ENCODE assay signal across 18 cellular contexts in the genomic region with DNA sequence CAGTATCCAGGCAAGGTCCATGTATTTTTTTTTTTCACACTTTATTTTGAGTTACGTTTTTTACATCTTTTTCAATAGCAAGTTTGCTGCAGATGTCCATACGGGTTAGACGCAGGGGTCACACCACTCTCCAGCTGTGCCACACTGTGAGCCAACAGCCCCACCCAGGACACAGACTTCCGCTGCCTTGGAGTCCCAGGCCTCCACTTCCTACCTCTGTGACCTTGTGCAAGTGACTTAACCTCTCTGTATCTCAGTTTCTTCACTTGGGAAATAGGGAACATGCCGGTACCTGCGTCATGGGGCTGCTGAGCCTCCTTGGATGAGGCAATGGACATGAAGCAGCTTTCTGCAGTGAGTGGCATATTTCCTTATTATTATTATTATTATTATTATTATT. TPM values are rescaled to one million over a fixed set of nuclear protein-coding genes. Genes with fewer than 3 reads are reported as not detected.
DNase-seq lines count a peak whose midpoint lies in the region; ATAC-seq and TF ChIP-seq lines count a peak whose summit lies in the region.
"Had no signal": no experiment of that assay in that cellular context is flagged by ENCODE, and none has a peak within 500 bp of the region (broad histone marks: within the 10 kb centered on the region; RNA-seq: fewer than 3 reads in every experiment).

No MANE protein-coding gene starts in this region.

- no peak for DNase-seq in activated CD4-positive, alpha-beta memory T cell treated with anti-CD3 and anti-CD28 coated beads for 36 hours
- DNase-seq in activated CD4-positive, alpha-beta memory T cell treated with anti-CD3 and anti-CD28 coated beads, Interleukin-2, amount 10 ng/mL, durations not matched to agents 7 days and 5 days, result no peak
- DNase-seq in CD4-positive, alpha-beta T cell, result no peak
- DNase-seq in activated B cell treated with CpG ODN at 0.5 μM for 24 hours (no peak), NCI-H146 (lab: John Stamatoyannopoulos, UW) (no peak)
- DNase-seq in stimulated activated naive CD4-positive, alpha-beta T cell treated with Interleukin-2 at 50 U/mL for 16 hours (lab: John Stamatoyannopoulos, UW), result no peak
- DNase-seq in stimulated activated CD4-positive, alpha-beta T cell treated with anti-CD3 and anti-CD28 coated beads, Interleukin-2, amount 100 ng/mL, for 24 hours, result no peak
- DNase-seq: CD4-positive, alpha-beta memory T cell; H7; KG1; NCI-H1105 treated with DMSO at 0.1 percent for 48 hours; NCI-H1930; NCI-H2171; NCI-H446 treated with DMSO at 0.1 percent for 48 hours; NCI-H82; SHP77 had no signal

- no peak for TF ChIP-seq CTCF in CD4-positive, alpha-beta T cell (IDR thresholded peaks at IDR 0.05)
- TF ChIP-seq CTCF in activated B cell treated with CpG ODN at 0.5 μM for 24 hours (IDR thresholded peaks at IDR 0.05), result no peak
- TF ChIP-seq CTCF in nephron (IDR thresholded peaks at IDR 0.05; ENCODE audit: unreplicated experiment in 3 of 3), result no peak

- H3K4me3 Mint-ChIP-seq in activated CD4-positive, alpha-beta memory T cell treated with anti-CD3 and anti-CD28 coated beads for 36 hours, result no peak overlapping the region
- H3K4me3 Mint-ChIP-seq in activated CD4-positive, alpha-beta memory T cell treated with anti-CD3 and anti-CD28 coated beads, Interleukin-2, amount 10 ng/mL, durations not matched to agents 7 days and 5 days, result no peak overlapping the region
- H3K4me3 Mint-ChIP-seq in CD4-positive, alpha-beta T cell, result peak overlapping the region; percentile 64
- H3K4me3 Mint-ChIP-seq in activated B cell treated with CpG ODN at 0.5 μM for 24 hours, result no peak overlapping the region
- peak overlapping the region; percentile 22 to 34 (median 30) for H3K4me3 Mint-ChIP-seq in nephron

- CTCF ChIA-PET in activated CD4-positive, alpha-beta memory T cell treated with anti-CD3 and anti-CD28 coated beads for 36 hours (lab: Charles Lee), result interaction anchor here (0.7 to 1.6 kb wide), 3 partner anchors 8 to 83 kb away, joined by 3 to 10 read pairs (median 4); a partner anchor contains a TSS
- CTCF ChIA-PET in activated CD4-positive, alpha-beta memory T cell treated with anti-CD3 and anti-CD28 coated beads, Interleukin-2, amount 10 ng/mL, durations not matched to agents 7 days and 5 days (lab: Charles Lee), result interaction anchor here (1.9 kb wide), 1 partner anchor 50 kb away, joined by 7 read pairs; a partner anchor contains a TSS
- CTCF ChIA-PET in CD4-positive, alpha-beta T cell (lab: Charles Lee), result no interaction called here
- CTCF ChIA-PET in activated B cell treated with CpG ODN at 0.5 μM for 24 hours (lab: Charles Lee), result interaction anchor here (1.2 kb wide), 1 partner anchor 9 kb away, joined by 7 read pairs; no protein-coding TSS in a partner anchor

- H3K36me3 Mint-ChIP-seq in activated CD4-positive, alpha-beta memory T cell treated with anti-CD3 and anti-CD28 coated beads for 36 hours, result no peaks in the 10 kb centered on the region
- no peaks in the 10 kb centered on the region for H3K36me3 Mint-ChIP-seq in activated CD4-positive, alpha-beta memory T cell treated with anti-CD3 and anti-CD28 coated beads, Interleukin-2, amount 10 ng/mL, durations not matched to agents 7 days and 5 days (ENCODE audit: low read depth)
- peaks cover 6% of the 10 kb centered on the region for H3K36me3 Mint-ChIP-seq in CD4-positive, alpha-beta T cell (ENCODE audit: low read depth)
- no peaks in the 10 kb centered on the region for H3K36me3 Mint-ChIP-seq in activated B cell treated with CpG ODN at 0.5 μM for 24 hours (ENCODE audit: low read depth)
- no peaks in the 10 kb centered on the region for H3K36me3 Mint-ChIP-seq in nephron (ENCODE audit: low read depth)

- H3K27ac Mint-ChIP-seq in activated CD4-positive, alpha-beta memory T cell treated with anti-CD3 and anti-CD28 coated beads for 36 hours, result peak overlapping the region; percentile 2
- no peak overlapping the region for H3K27ac Mint-ChIP-seq in activated CD4-positive, alpha-beta memory T cell treated with anti-CD3 and anti-CD28 coated beads, Interleukin-2, amount 10 ng/mL, durations not matched to agents 7 days and 5 days
- H3K27ac Mint-ChIP-seq in CD4-positive, alpha-beta T cell, result peak overlapping the region; percentile 22
- H3K27ac Mint-ChIP-seq in activated B cell treated with CpG ODN at 0.5 μM for 24 hours, result peak overlapping the region; percentile 25
- no peak overlapping the region for H3K27ac Mint-ChIP-seq in nephron

- POLR2A ChIA-PET in activated CD4-positive, alpha-beta memory T cell treated with anti-CD3 and anti-CD28 coated beads for 36 hours (lab: Charles Lee), result interaction anchor here (0.5 kb wide), 1 partner anchor 47 kb away, joined by 3 read pairs; no protein-coding TSS in a partner anchor
- POLR2A ChIA-PET in activated CD4-positive, alpha-beta memory T cell treated with anti-CD3 and anti-CD28 coated beads, Interleukin-2, amount 10 ng/mL, durations not matched to agents 7 days and 5 days (lab: Charles Lee), result interaction anchor here (1.5 to 1.7 kb wide), 3 partner anchors 49 to 166 kb away, joined by 3 to 5 read pairs (median 5); a partner anchor contains a TSS
- POLR2A ChIA-PET in CD4-positive, alpha-beta T cell (lab: Charles Lee), result no interaction called here
- POLR2A ChIA-PET in activated B cell treated with CpG ODN at 0.5 μM for 24 hours (lab: Charles Lee), result interaction anchor here (0.6 to 12.5 kb wide), 10 partner anchors 10 to 177 kb away, joined by 3 to 418 read pairs (median 6); a partner anchor contains a TSS

- intact Hi-C loops in activated CD4-positive, alpha-beta memory T cell treated with anti-CD3 and anti-CD28 coated beads for 36 hours (cut with micrococcal nuclease), result loop anchor here (1.0 to 2.0 kb wide), 2 partner anchors 41 to 65 kb away; no protein-coding TSS in a partner anchor
- intact Hi-C loops in CD4-positive, alpha-beta T cell (cut with DNase I, micrococcal nuclease), result loop anchor here (10.0 kb wide), 2 partner anchors 59 to 479 kb away; a partner anchor contains a TSS
- intact Hi-C loops in activated B cell treated with CpG ODN at 0.5 μM for 24 hours (cut with micrococcal nuclease), result loop anchor here (10.0 kb wide), 1 partner anchor 299 kb away; no protein-coding TSS in a partner anchor

- H3K9me3 Mint-ChIP-seq in activated CD4-positive, alpha-beta memory T cell treated with anti-CD3 and anti-CD28 coated beads for 36 hours, result no peaks in the 10 kb centered on the region
- no peaks in the 10 kb centered on the region for H3K9me3 Mint-ChIP-seq in activated CD4-positive, alpha-beta memory T cell treated with anti-CD3 and anti-CD28 coated beads, Interleukin-2, amount 10 ng/mL, durations not matched to agents 7 days and 5 days
- no peaks in the 10 kb centered on the region for H3K9me3 Mint-ChIP-seq in CD4-positive, alpha-beta T cell
- H3K9me3 Mint-ChIP-seq in activated B cell treated with CpG ODN at 0.5 μM for 24 hours (no peaks in the 10 kb centered on the region), nephron (no peaks in the 10 kb centered on the region)

- ATAC-seq in CD4-positive, alpha-beta T cell (ENCODE audit: poor library complexity), result no peak
- ATAC-seq in activated B cell treated with CpG ODN at 0.5 μM for 24 hours (ENCODE audit: low read depth), result no peak
- ATAC-seq: A549 had no signal

- no peaks in the 10 kb centered on the region for H3K27me3 ChIP-seq in CD4-positive, alpha-beta T cell (ENCODE audit: control insufficient read depth, insufficient read depth, low read length)

- H3K27ac ChIP-seq in CD4-positive, alpha-beta T cell (ENCODE audit: low read depth, low read length), result no peak overlapping the region

- H3K9me3 ChIP-seq in CD4-positive, alpha-beta T cell (ENCODE audit: control insufficient read depth, low read length), result no peaks in the 10 kb centered on the region
- H3K9me3 ChIP-seq: A549 had no signal

- no peaks in the 10 kb centered on the region for H3K27me3 Mint-ChIP-seq in activated CD4-positive, alpha-beta memory T cell treated with anti-CD3 and anti-CD28 coated beads for 36 hours
- peaks cover 6% of the 10 kb centered on the region for H3K27me3 Mint-ChIP-seq in activated CD4-positive, alpha-beta memory T cell treated with anti-CD3 and anti-CD28 coated beads, Interleukin-2, amount 10 ng/mL, durations not matched to agents 7 days and 5 days
- H3K27me3 Mint-ChIP-seq in CD4-positive, alpha-beta T cell, result no peaks in the 10 kb centered on the region
- H3K27me3 Mint-ChIP-seq in activated B cell treated with CpG ODN at 0.5 μM for 24 hours, result no peaks in the 10 kb centered on the region
- peaks cover 12% of the 10 kb centered on the region for H3K27me3 Mint-ChIP-seq in nephron (ENCODE audit: low read depth)
- H3K27me3 Mint-ChIP-seq: CD4-positive, alpha-beta memory T cell had no signal

- peaks cover 32% of the 10 kb centered on the region for H3K4me1 Mint-ChIP-seq in activated CD4-positive, alpha-beta memory T cell treated with anti-CD3 and anti-CD28 coated beads for 36 hours (ENCODE audit: low read depth)
- peaks cover 39% of the 10 kb centered on the region for H3K4me1 Mint-ChIP-seq in activated CD4-positive, alpha-beta memory T cell treated with anti-CD3 and anti-CD28 coated beads, Interleukin-2, amount 10 ng/mL, durations not matched to agents 7 days and 5 days
- H3K4me1 Mint-ChIP-seq in CD4-positive, alpha-beta T cell (ENCODE audit: low read depth), result peaks cover 45% of the 10 kb centered on the region
- H3K4me1 Mint-ChIP-seq in activated B cell treated with CpG ODN at 0.5 μM for 24 hours (peaks cover 34% of the 10 kb centered on the region), nephron (peaks cover 17% of the 10 kb centered on the region)

RNA-seq across cellular contexts. Expression of a gene that starts 3.3 kb away (rescaled TPM):
- 10 to 100 TPM; 42.6 to 43.3 TPM for total RNA-seq in activated CD4-positive, alpha-beta memory T cell treated with anti-CD3 and anti-CD28 coated beads for 36 hours
- total RNA-seq in activated CD4-positive, alpha-beta memory T cell treated with anti-CD3 and anti-CD28 coated beads, Interleukin-2, amount 10 ng/mL, durations not matched to agents 7 days and 5 days, result 10 to 100 TPM; 46.4 to 47.8 TPM
- 10 to 100 TPM; 24.5 to 29.0 TPM for total RNA-seq in CD4-positive, alpha-beta T cell
- total RNA-seq in activated B cell treated with CpG ODN at 0.5 μM for 24 hours, result 97.0 and 113 TPM in 2 replicates

RNA-seq across cellular contexts. Expression of a gene that starts 49.4 kb away (rescaled TPM):
- total RNA-seq in activated CD4-positive, alpha-beta memory T cell treated with anti-CD3 and anti-CD28 coated beads for 36 hours, result 10 to 100 TPM; 21.2 to 24.0 TPM
- 10 to 100 TPM; 52.4 to 58.1 TPM for total RNA-seq in activated CD4-positive, alpha-beta memory T cell treated with anti-CD3 and anti-CD28 coated beads, Interleukin-2, amount 10 ng/mL, durations not matched to agents 7 days and 5 days
- 100 to 1,000 TPM; 199 to 207 TPM for total RNA-seq in CD4-positive, alpha-beta T cell
- 46.0 and 50.0 TPM in 2 replicates for total RNA-seq in activated B cell treated with CpG ODN at 0.5 μM for 24 hours

Comparison
In these comparisons a context has a peak if more than half of its experiments do, and no peak if none do; other contexts are left out.
1. H3K27ac Mint-ChIP-seq: peak in activated CD4-positive, alpha-beta memory T cell treated with anti-CD3 and anti-CD28 coated beads for 36 hours (single experiment), CD4-positive, alpha-beta T cell (single experiment) and activated B cell treated with CpG ODN at 0.5 μM for 24 hours (single experiment); none in activated CD4-positive, alpha-beta memory T cell treated with anti-CD3 and anti-CD28 coated beads, Interleukin-2, amount 10 ng/mL, durations not matched to agents 7 days and 5 days (single experiment) and nephron (0 of 3).
2. H3K4me3 Mint-ChIP-seq: peak in CD4-positive, alpha-beta T cell (single experiment) and nephron (3 of 3); none in activated CD4-positive, alpha-beta memory T cell treated with anti-CD3 and anti-CD28 coated beads for 36 hours (single experiment), activated CD4-positive, alpha-beta memory T cell treated with anti-CD3 and anti-CD28 coated beads, Interleukin-2, amount 10 ng/mL, durations not matched to agents 7 days and 5 days (single experiment) and activated B cell treated with CpG ODN at 0.5 μM for 24 hours (single experiment).